8 cellular contexts compared by ENCODE assay signal in genomic region chr1:150926094-150926741, GRCh38. TPM values are rescaled to one million over a fixed set of nuclear protein-coding genes. Genes with fewer than 3 reads are reported as not detected.
DNase-seq lines count a peak whose midpoint lies in the region; ATAC-seq and TF ChIP-seq lines count a peak whose summit lies in the region.

SETDB1 (plus strand) TSS chr1:150926363; CDS start chr1:150927715, 1,352 bp downstream.

- H3K36me3 ChIP-seq in testis (ENCODE audit: low read depth, missing control alignments) = no peaks in the 10 kb centered on the region

- ATAC-seq in HG02623 (IDR thresholded peaks at IDR 0.05; ENCODE audit: unreplicated experiment) (peak; percentile 78), omental fat pad (ENCODE audit: low FRiP score) (peak; percentile 97)

- no peak for TF ChIP-seq POLR2A in testis (IDR thresholded peaks at IDR 0.05)

- WGBS in testis, 2 donors = 1% methylated on average over 40 of the region's 40 CpGs

- peak within 1 kb of the TSS; percentile 96 for H3K4me3 Mint-ChIP-seq in activated naive CD8-positive, alpha-beta T cell

- TF ChIP-seq CTCF in GM10248 (IDR thresholded peaks at IDR 0.05; ENCODE audit: control extremely low read depth, extremely low read depth, low read depth, missing control alignments) (peak; percentile 23), omental fat pad (IDR thresholded peaks at IDR 0.05) (no peak), testis (IDR thresholded peaks at IDR 0.05) (peak in 1 of 3 experiments; percentile 8)

- POLR2A ChIA-PET in GM10248 (lab: Yijun Ruan, JAX) = interaction anchor here (0.5 to 0.7 kb wide), 2 partner anchors 13 to 80 kb away, joined by 3 to 16 read pairs; no protein-coding TSS in a partner anchor

- H3K9me3 ChIP-seq in testis = no peaks in the 10 kb centered on the region

- peaks cover 34% of the 10 kb centered on the region for H3K4me1 Mint-ChIP-seq in activated naive CD8-positive, alpha-beta T cell (ENCODE audit: low read depth)

- peak within 1 kb of the TSS; percentile 87 to 92 for H3K27ac ChIP-seq in testis

- H3K4me1 ChIP-seq in testis = peaks cover 7% of the 10 kb centered on the region

- DNase-seq in GM10248 (ENCODE audit: extremely low spot score) (peak; percentile 92), NCI-H1105 (lab: John Stamatoyannopoulos, UW) (peak; percentile 99), SKM-1 treated with dmso at 0.1 percent for 144 hours (lab: John Stamatoyannopoulos, UW; ENCODE audit: unreplicated experiment) (peak; percentile 100), glomerular visceral epithelial cell (ENCODE audit: extremely low spot score) (peak; percentile 98), omental fat pad (ENCODE audit: low spot score) (peak; percentile 66), testis (peak; percentile 97)

- H3K9me3 Mint-ChIP-seq in activated naive CD8-positive, alpha-beta T cell (ENCODE audit: low read depth) = no peaks in the 10 kb centered on the region

- CTCF ChIA-PET in GM10248 (lab: Yijun Ruan, JAX) = interaction anchor here (0.7 to 1.4 kb wide), 3 partner anchors 50 to 158 kb away, joined by 3 to 5 read pairs (median 3); partner anchors contain the start of gene ARNT

- H3K27ac Mint-ChIP-seq in activated naive CD8-positive, alpha-beta T cell = peak within 1 kb of the TSS; percentile 96

- H3K27me3 Mint-ChIP-seq in activated naive CD8-positive, alpha-beta T cell = no peaks in the 10 kb centered on the region

- H3K36me3 Mint-ChIP-seq in activated naive CD8-positive, alpha-beta T cell = peaks cover 12% of the 10 kb centered on the region

- H3K4me3 ChIP-seq in testis = peak within 1 kb of the TSS; percentile 98 to 99

- no peaks in the 10 kb centered on the region for H3K27me3 ChIP-seq in testis

- intact Hi-C loops in testis (cut with DNase I; ENCODE audit: low total_unique reads) = no loop called here

RNA-seq across cellular contexts. Expression of gene SETDB1, which starts in this region (rescaled TPM):
- total RNA-seq in omental fat pad (10 to 100 TPM; 23.7 to 32.9 (median 27.8) TPM), testis (10 to 100 TPM; 85.9 to 90.6 TPM)
- 89.5 TPM for polyA plus RNA-seq in testis (ENCODE audit: insufficient read depth, low read depth, low replicate concordance)

Comparison
In these comparisons a context has a peak if more than half of its experiments do, and no peak if none do; other contexts are left out.
1. Peak in every context shown above with its lines: DNase-seq, ATAC-seq, H3K4me3 ChIP-seq and H3K27ac ChIP-seq.